ENCODE assay signal across 19 cellular contexts in genomic region chr1:217525773-217526490, GRCh38.
A peak's percentile ranks its signal among the peaks of the same experiment; 100 is the strongest.
DNase-seq lines count a peak whose midpoint lies in the region; ATAC-seq, FAIRE-seq and TF ChIP-seq lines count a peak whose summit lies in the region.
"Had no signal": no experiment of that assay in that cellular context is flagged by ENCODE, and none has a peak within 500 bp of the region (broad histone marks: within the 10 kb centered on the region; RNA-seq: fewer than 3 reads in every experiment).

No MANE protein-coding gene starts in this region.

- peaks cover 9% of the 10 kb centered on the region for H3K9me3 Mint-ChIP-seq in osteocyte (ENCODE audit: unreplicated experiment)
- peaks cover 1% of the 10 kb centered on the region for H3K9me3 Mint-ChIP-seq in activated CD4-positive, alpha-beta T cell treated with anti-CD3 and anti-CD28 coated beads, Interleukin-2, amount 10 ng/mL, durations not matched to agents 7 days and 5 days
- H3K9me3 Mint-ChIP-seq in activated T-helper 1 cell treated with anti-CD3 and anti-CD28 coated beads, Interleukin-12 subunit alpha, Interleukin-12 subunit beta, Interleukin-2, Interleukin-4 antibody, amounts not matched to agents 30 ng/mL and 10 ng/mL and 1 ng/mL, durations not matched to agents 14 hours and 24 hours and 36 hours, result no peaks in the 10 kb centered on the region

- POLR2A ChIA-PET in activated CD4-positive, alpha-beta T cell treated with anti-CD3 and anti-CD28 coated beads, Interleukin-2, amount 10 ng/mL, durations not matched to agents 7 days and 5 days (lab: Charles Lee), result no interaction called here

- H3K27me3 ChIP-seq in RWPE2 (ENCODE audit: insufficient read depth, poor library complexity, severe bottlenecking), result no peaks in the 10 kb centered on the region
- H3K27me3 ChIP-seq: hepatocyte had no signal

- no peak for TF ChIP-seq CTCF in RWPE2 (IDR thresholded peaks at IDR 0.05; ENCODE audit: poor library complexity, severe bottlenecking)
- no peak for TF ChIP-seq CTCF in osteocyte (IDR thresholded peaks at IDR 0.05)

- CTCF ChIA-PET in activated CD4-positive, alpha-beta T cell treated with anti-CD3 and anti-CD28 coated beads, Interleukin-2, amount 10 ng/mL, durations not matched to agents 7 days and 5 days (lab: Charles Lee), result no interaction called here

- peak; percentile 75 for FAIRE-seq in endometrium (lab: Jason Lieb, UNC)

- peaks cover 25% of the 10 kb centered on the region for H3K4me1 ChIP-seq in RWPE2 (ENCODE audit: insufficient read depth, poor library complexity, severe bottlenecking)

- ATAC-seq in RWPE2 (ENCODE audit: low read depth), result no peak
- ATAC-seq: activated CD8-positive, alpha-beta T cell treated with anti-CD3 and anti-CD28 coated beads, Interleukin-2, amount 10 ng/mL, durations not matched to agents 7 days and 5 days; esophagus mucosa; T-cell had no signal

- H3K9me3 ChIP-seq in RWPE2 (ENCODE audit: severe bottlenecking), result no peaks in the 10 kb centered on the region

- H3K4me3 ChIP-seq in RWPE2 (ENCODE audit: severe bottlenecking), result no peak overlapping the region
- H3K4me3 ChIP-seq: hepatocyte had no signal

- no peaks in the 10 kb centered on the region for H3K36me3 ChIP-seq in RWPE2 (ENCODE audit: low read depth)
- H3K36me3 ChIP-seq: WERI-Rb-1 had no signal

- H3K4me3 Mint-ChIP-seq in osteocyte (ENCODE audit: unreplicated experiment), result no peak overlapping the region
- no peak overlapping the region for H3K4me3 Mint-ChIP-seq in activated CD4-positive, alpha-beta T cell treated with anti-CD3 and anti-CD28 coated beads, Interleukin-2, amount 10 ng/mL, durations not matched to agents 7 days and 5 days
- no peak overlapping the region for H3K4me3 Mint-ChIP-seq in activated T-helper 1 cell treated with anti-CD3 and anti-CD28 coated beads, Interleukin-12 subunit alpha, Interleukin-12 subunit beta, Interleukin-2, Interleukin-4 antibody, amounts not matched to agents 30 ng/mL and 10 ng/mL and 1 ng/mL, durations not matched to agents 14 hours and 24 hours and 36 hours
- H3K4me3 Mint-ChIP-seq: activated CD8-positive, alpha-beta T cell treated with anti-CD3 and anti-CD28 coated beads, Interleukin-2, amount 10 ng/mL, durations not matched to agents 7 days and 5 days; T-cell had no signal

- peak overlapping the region; percentile 72 for H3K27ac Mint-ChIP-seq in osteocyte (ENCODE audit: unreplicated experiment)
- H3K27ac Mint-ChIP-seq in activated CD4-positive, alpha-beta T cell treated with anti-CD3 and anti-CD28 coated beads, Interleukin-2, amount 10 ng/mL, durations not matched to agents 7 days and 5 days, result no peak overlapping the region
- H3K27ac Mint-ChIP-seq in activated T-helper 1 cell treated with anti-CD3 and anti-CD28 coated beads, Interleukin-12 subunit alpha, Interleukin-12 subunit beta, Interleukin-2, Interleukin-4 antibody, amounts not matched to agents 30 ng/mL and 10 ng/mL and 1 ng/mL, durations not matched to agents 14 hours and 24 hours and 36 hours, result no peak overlapping the region
- H3K27ac Mint-ChIP-seq: activated CD8-positive, alpha-beta T cell treated with anti-CD3 and anti-CD28 coated beads, Interleukin-2, amount 10 ng/mL, durations not matched to agents 7 days and 5 days; T-cell had no signal

- peaks cover 23% of the 10 kb centered on the region for H3K4me1 Mint-ChIP-seq in osteocyte (ENCODE audit: unreplicated experiment)
- no peaks in the 10 kb centered on the region for H3K4me1 Mint-ChIP-seq in activated CD4-positive, alpha-beta T cell treated with anti-CD3 and anti-CD28 coated beads, Interleukin-2, amount 10 ng/mL, durations not matched to agents 7 days and 5 days
- no peaks in the 10 kb centered on the region for H3K4me1 Mint-ChIP-seq in activated T-helper 1 cell treated with anti-CD3 and anti-CD28 coated beads, Interleukin-12 subunit alpha, Interleukin-12 subunit beta, Interleukin-2, Interleukin-4 antibody, amounts not matched to agents 30 ng/mL and 10 ng/mL and 1 ng/mL, durations not matched to agents 14 hours and 24 hours and 36 hours (ENCODE audit: low read depth)
- H3K4me1 Mint-ChIP-seq: T-cell had no signal

- H3K27ac ChIP-seq in RWPE2 (ENCODE audit: poor library complexity, severe bottlenecking), result peak overlapping the region; percentile 71
- H3K27ac ChIP-seq: hepatocyte, RWPE1, WERI-Rb-1 had no signal

- intact Hi-C loops in activated T-helper 1 cell treated with anti-CD3 and anti-CD28 coated beads, Interleukin-12 subunit alpha, Interleukin-12 subunit beta, Interleukin-2, Interleukin-4 antibody, amounts not matched to agents 30 ng/mL and 10 ng/mL and 1 ng/mL, durations not matched to agents 14 hours and 24 hours and 36 hours (cut with micrococcal nuclease), result no loop called here

- peaks cover 11% of the 10 kb centered on the region for H3K36me3 Mint-ChIP-seq in osteocyte (ENCODE audit: unreplicated experiment)
- H3K36me3 Mint-ChIP-seq in activated CD4-positive, alpha-beta T cell treated with anti-CD3 and anti-CD28 coated beads, Interleukin-2, amount 10 ng/mL, durations not matched to agents 7 days and 5 days (ENCODE audit: low read depth), result no peaks in the 10 kb centered on the region
- H3K36me3 Mint-ChIP-seq in activated T-helper 1 cell treated with anti-CD3 and anti-CD28 coated beads, Interleukin-12 subunit alpha, Interleukin-12 subunit beta, Interleukin-2, Interleukin-4 antibody, amounts not matched to agents 30 ng/mL and 10 ng/mL and 1 ng/mL, durations not matched to agents 14 hours and 24 hours and 36 hours (ENCODE audit: low read depth), result no peaks in the 10 kb centered on the region

- DNase-seq in ELR (ENCODE audit: low read depth), result peak; percentile 44
- DNase-seq in RWPE2 (ENCODE audit: low spot score), result no peak
- no peak for DNase-seq in osteocyte (ENCODE audit: extremely low spot score, unreplicated experiment)
- no peak for DNase-seq in activated CD4-positive, alpha-beta T cell treated with anti-CD3 and anti-CD28 coated beads, Interleukin-2, amount 10 ng/mL, durations not matched to agents 7 days and 5 days
- DNase-seq in NCI-H2196 treated with DMSO at 0.1 percent for 48 hours (lab: John Stamatoyannopoulos, UW; ENCODE audit: unreplicated experiment), result no peak
- no peak for DNase-seq in activated T-helper 1 cell treated with anti-CD3 and anti-CD28 coated beads, Interleukin-12 subunit alpha, Interleukin-12 subunit beta, Interleukin-2, Interleukin-4 antibody, amounts not matched to agents 30 ng/mL and 10 ng/mL and 1 ng/mL, durations not matched to agents 14 hours and 24 hours and 36 hours (ENCODE audit: low spot score)
- DNase-seq: activated CD8-positive, alpha-beta T cell treated with anti-CD3 and anti-CD28 coated beads, Interleukin-2, amount 10 ng/mL, durations not matched to agents 7 days and 5 days; cortex of kidney; DMS79; NCI-H1092; NCI-H2227 treated with DMSO at 0.1 percent for 48 hours; NK-92 treated with Interleukin-12 subunit alpha and Interleukin-12 subunit beta, amount 100 ng/mL, for 24 hours; stimulated activated CD4-positive, alpha-beta T cell treated with anti-CD3 and anti-CD28 coated beads, Interleukin-4, amount 100 ng/mL, for 4 hours; T-cell; WERI-Rb-1 had no signal

- no peaks in the 10 kb centered on the region for H3K27me3 Mint-ChIP-seq in osteocyte (ENCODE audit: unreplicated experiment)
- H3K27me3 Mint-ChIP-seq in activated CD4-positive, alpha-beta T cell treated with anti-CD3 and anti-CD28 coated beads, Interleukin-2, amount 10 ng/mL, durations not matched to agents 7 days and 5 days, result no peaks in the 10 kb centered on the region
- no peaks in the 10 kb centered on the region for H3K27me3 Mint-ChIP-seq in activated T-helper 1 cell treated with anti-CD3 and anti-CD28 coated beads, Interleukin-12 subunit alpha, Interleukin-12 subunit beta, Interleukin-2, Interleukin-4 antibody, amounts not matched to agents 30 ng/mL and 10 ng/mL and 1 ng/mL, durations not matched to agents 14 hours and 24 hours and 36 hours (ENCODE audit: insufficient read depth)
- H3K27me3 Mint-ChIP-seq: T-cell had no signal
